30 cellular contexts compared by ENCODE assay signal in the genomic region with DNA sequence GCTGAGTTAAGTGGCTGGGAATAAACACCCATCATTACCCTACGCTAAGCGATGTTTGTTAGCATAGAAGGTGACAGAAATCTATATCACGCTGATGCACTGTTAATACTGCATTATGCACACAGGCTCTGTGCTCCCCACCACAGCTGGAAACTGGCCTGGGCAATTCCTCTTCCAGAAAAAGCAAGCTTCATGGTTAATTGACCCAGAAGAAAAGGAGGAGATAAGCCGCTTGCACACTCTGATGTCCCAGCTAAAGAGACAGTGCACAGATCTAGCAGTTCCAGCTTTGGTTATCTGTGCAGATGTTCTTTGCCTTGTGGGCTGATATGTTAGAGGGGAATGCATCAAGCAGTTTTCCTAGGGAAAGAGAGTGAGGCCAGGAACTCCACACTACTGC.
"Had no signal": no experiment of that assay in that cellular context is flagged by ENCODE, and none has a peak within 500 bp of the region (broad histone marks: within the 10 kb centered on the region; RNA-seq: fewer than 3 reads in every experiment).

No MANE protein-coding gene starts in this region.

- ATAC-seq: activated T-helper 17 cell treated with anti-CD3 and anti-CD28 coated beads, Interleukin-2, amount 50 U/mL, for 72 hours; effector memory CD8-positive, alpha-beta T cell; gastrocnemius medialis; pancreas; stimulated activated memory B cell treated with anti-CD40 and anti-IgM and Interleukin-4, amounts not matched to agents 10 μg/mL and 1 μg/mL and 100 μg/mL, for 72 hours had no signal

- DNase-seq: activated CD4-positive, alpha-beta memory T cell treated with anti-CD3 and anti-CD28 coated beads, Interleukin-2, amount 10 ng/mL, durations not matched to agents 7 days and 5 days; activated CD4-positive, alpha-beta T cell treated with anti-CD3 and anti-CD28 coated beads, Interleukin-2, amount 10 ng/mL, durations not matched to agents 7 days and 5 days; activated CD4-positive, CD25-positive, alpha-beta regulatory T cell treated with anti-CD3 and anti-CD28 coated beads, Interleukin-2, amount 50 U/mL, for 72 hours; activated CD8-positive, alpha-beta memory T cell treated with anti-CD3 and anti-CD28 coated beads, Interleukin-2, amount 50 U/mL, for 48 hours; activated gamma-delta T cell treated with Interleukin-2 at 50 U/mL for 16 hours; activated naive CD4-positive, alpha-beta T cell treated with anti-CD3 and anti-CD28 coated beads, Interleukin-2, amount 50 U/mL, for 16 hours; activated T-cell treated with anti-CD3 and anti-CD28 coated beads, Interleukin-2, amount 50 U/mL, for 24 hours; amniotic stem cell; caudate nucleus; cortex of kidney; effector memory CD8-positive, alpha-beta T cell; erythroblast; gastrocnemius medialis; glutamatergic neuron; naive B cell; nephron progenitor cell; nucleus accumbens; pancreas; sigmoid colon; small intestine; stimulated activated CD4-positive, alpha-beta T cell treated with anti-CD3 and anti-CD28 coated beads, Interleukin-4, amount 100 ng/mL, for 4 hours; stimulated activated CD8-positive, alpha-beta memory T cell treated with anti-CD3 and anti-CD28 coated beads, Interleukin-4, amount 100 ng/mL, for 48 hours; stomach; T1000; thyroid gland; upper lobe of left lung had no signal

- H3K4me3 ChIP-seq: gastrocnemius medialis, pancreas, prostate gland, sigmoid colon, stomach, thyroid gland, upper lobe of left lung, vagina had no signal

- H3K27me3 ChIP-seq: gastrocnemius medialis, pancreas, sigmoid colon, stomach, thyroid gland, upper lobe of left lung, vagina had no signal

- H3K4me1 ChIP-seq: gastrocnemius medialis, pancreas, prostate gland, sigmoid colon, stomach, thyroid gland, upper lobe of left lung, vagina had no signal

- H3K9me3 ChIP-seq: gastrocnemius medialis, pancreas, prostate gland, sigmoid colon, stomach, thyroid gland, upper lobe of left lung, vagina had no signal

- H3K27ac ChIP-seq: gastrocnemius medialis, pancreas, prostate gland, sigmoid colon, stomach, thyroid gland, upper lobe of left lung, vagina had no signal

- H3K36me3 ChIP-seq: gastrocnemius medialis, pancreas, prostate gland, sigmoid colon, stomach, thyroid gland, upper lobe of left lung, vagina had no signal
